In genomic region chr17:76248013-76248782, GRCh38 we compare ENCODE assay signal across 15 cellular contexts. TPM values are rescaled to one million over a fixed set of nuclear protein-coding genes. Genes with fewer than 3 reads are reported as not detected.
A peak's percentile ranks its signal among the peaks of the same experiment; 100 is the strongest.
DNase-seq lines count a peak whose midpoint lies in the region; ATAC-seq, FAIRE-seq and TF ChIP-seq lines count a peak whose summit lies in the region.
"Had no signal": no experiment of that assay in that cellular context is flagged by ENCODE, and none has a peak within 500 bp of the region (broad histone marks: within the 10 kb centered on the region; RNA-seq: fewer than 3 reads in every experiment).

No MANE protein-coding gene starts in this region.

- H3K9ac ChIP-seq in keratinocyte (ENCODE audit: control insufficient read depth, extremely low read depth, insufficient read depth, low read length), result no peak overlapping the region

- no peaks in the 10 kb centered on the region for H3K79me2 ChIP-seq in keratinocyte (ENCODE audit: control insufficient read depth, insufficient read depth, low read length)

- H3K4me3 ChIP-seq in AG04449 (ENCODE audit: low read depth, low read length), result no peak overlapping the region
- no peak overlapping the region for H3K4me3 ChIP-seq in WERI-Rb-1 (ENCODE audit: low read depth, low read length)
- no peak overlapping the region for H3K4me3 ChIP-seq in keratinocyte (ENCODE audit: control insufficient read depth in 2 of 3, extremely low read depth in 1 of 3, insufficient read depth in 2 of 3, low read depth in 1 of 3, low read length in 3 of 3)
- H3K4me3 ChIP-seq: gastroesophageal sphincter, lower lobe of right lung, right atrium auricular region had no signal

- dilution Hi-C loops in keratinocyte (cut with MboI; ENCODE audit: extremely low pct_ligation_motif_present, low sequenced_read_pairs), result no loop called here

- CTCF ChIA-PET in AG04449 (lab: Yijun Ruan, JAX), result interaction anchor here (0.7 to 4.4 kb wide), 7 partner anchors 10 to 126 kb away, joined by 3 to 22 read pairs (median 6); no protein-coding TSS in a partner anchor

- H3K4me2 ChIP-seq in keratinocyte (ENCODE audit: control insufficient read depth, extremely low read depth, insufficient read depth, low read depth, low read length), result no peak overlapping the region

- POLR2A ChIA-PET in AG04449 (lab: Yijun Ruan, JAX), result interaction anchor here (0.6 kb wide), 1 partner anchor 305 kb away, joined by 3 read pairs; no protein-coding TSS in a partner anchor

- no peak overlapping the region for H2AFZ ChIP-seq in keratinocyte (ENCODE audit: control insufficient read depth, low read length)

- H3K27ac ChIP-seq in WERI-Rb-1 (no peak overlapping the region), keratinocyte (ENCODE audit: control insufficient read depth, insufficient read depth, low read length) (no peak overlapping the region)
- H3K27ac ChIP-seq: gastroesophageal sphincter, lower lobe of right lung, right atrium auricular region had no signal

- FAIRE-seq in D721Med (lab: Jason Lieb, UNC) (no peak), keratinocyte (lab: Jason Lieb, UNC) (no peak)
- FAIRE-seq: GM18507, HTR-8/SVneo had no signal

- H3K36me3 ChIP-seq in WERI-Rb-1 (no peaks in the 10 kb centered on the region), keratinocyte (ENCODE audit: control insufficient read depth in 2 of 2, extremely low read depth in 1 of 2, insufficient read depth in 2 of 2, low read length in 2 of 2) (no peaks in the 10 kb centered on the region)
- H3K36me3 ChIP-seq: gastroesophageal sphincter, lower lobe of right lung, right atrium auricular region had no signal

- peaks cover 12% of the 10 kb centered on the region for H3K4me1 ChIP-seq in keratinocyte (ENCODE audit: control insufficient read depth, extremely low read depth, insufficient read depth, low read length)
- H3K4me1 ChIP-seq: right atrium auricular region had no signal

- no peaks in the 10 kb centered on the region for H4K20me1 ChIP-seq in keratinocyte (ENCODE audit: control insufficient read depth, extremely low read depth, insufficient read depth, low read length)

- no peaks in the 10 kb centered on the region for H3K27me3 ChIP-seq in WERI-Rb-1 (ENCODE audit: insufficient read depth, low read depth, severe bottlenecking)
- H3K27me3 ChIP-seq in keratinocyte (ENCODE audit: control insufficient read depth, extremely low read depth, insufficient read depth, low read length), result peaks cover 12% of the 10 kb centered on the region
- H3K27me3 ChIP-seq: right atrium auricular region had no signal

- H3K9me1 ChIP-seq in keratinocyte (ENCODE audit: control insufficient read depth, extremely low read depth, insufficient read depth, low read length), result no peaks in the 10 kb centered on the region

- TF ChIP-seq CTCF in AG04449 (IDR thresholded peaks at IDR 0.05; ENCODE audit: insufficient read depth, low read length, missing control alignments) (peak; percentile 13), D721Med (IDR thresholded peaks at IDR 0.05; ENCODE audit: insufficient read depth, missing control alignments) (peak; percentile 30), WERI-Rb-1 (IDR thresholded peaks at IDR 0.05; ENCODE audit: low read depth, low read length) (0 out of 2 replicates have a peak, but pooled peaks have one; percentile 3), keratinocyte (optimal IDR thresholded peaks at IDR 0.05 in 1 of 3, IDR thresholded peaks at IDR 0.05 in 1 of 3, conservative IDR thresholded peaks at IDR 0.05 in 1 of 3; ENCODE audit: extremely low read depth in 1 of 3, insufficient read depth in 2 of 3, low read length in 3 of 3) (peak; percentile 30 to 50 (median 32))

- ATAC-seq in GM18520 (IDR thresholded peaks at IDR 0.05; ENCODE audit: unreplicated experiment) (no peak), GM21423 (IDR thresholded peaks at IDR 0.05; ENCODE audit: unreplicated experiment) (no peak), HG02973 (IDR thresholded peaks at IDR 0.05; ENCODE audit: unreplicated experiment) (no peak)
- ATAC-seq: gastroesophageal sphincter, lower lobe of right lung had no signal

- no peak for DNase-seq in AG04449 (ENCODE audit: low read depth, low spot score)
- no peak for DNase-seq in D721Med (ENCODE audit: insufficient read length, low spot score)
- no peak for DNase-seq in WERI-Rb-1
- DNase-seq in keratinocyte (ENCODE audit: low read depth, low spot score), result no peak
- DNase-seq in Ammon's horn (ENCODE audit: low spot score), result no peak
- DNase-seq: activated CD4-positive, alpha-beta T cell treated with anti-CD3 and anti-CD28 coated beads, Interleukin-2, amount 50 U/mL, for 4 hours; lower lobe of right lung; NCI-H187 had no signal

- no peaks in the 10 kb centered on the region for H3K9me3 ChIP-seq in WERI-Rb-1 (ENCODE audit: severe bottlenecking)
- no peaks in the 10 kb centered on the region for H3K9me3 ChIP-seq in keratinocyte (ENCODE audit: control insufficient read depth, low read depth, low read length)
- H3K9me3 ChIP-seq: gastroesophageal sphincter, lower lobe of right lung, right atrium auricular region had no signal

RNA-seq across cellular contexts. Expression of gene RNF157, which starts 7.9 kb away (rescaled TPM):
- not detected in 3 replicates for polyA plus RNA-seq in keratinocyte
- polyA plus RNA-seq in keratinocyte (2011; ENCODE audit: low read depth), result not detected
- polyA plus RNA-seq in keratinocyte (2011; cell fraction: cytosol; rRNA removed), result not detected in 2 replicates
- polyA plus RNA-seq in keratinocyte (2011; cell fraction: nucleus; rRNA removed), result not detected in 2 replicates
- not detected in 2 replicates for polyA plus RNA-seq in keratinocyte (2012; ENCODE audit: low replicate concordance)
- not detected in 3 replicates for polyA minus RNA-seq in keratinocyte
- polyA minus RNA-seq in keratinocyte (2011; cell fraction: cytosol; rRNA and poly(A)+ RNA removed), result not detected
- polyA minus RNA-seq in keratinocyte (2011; cell fraction: nucleus; rRNA and poly(A)+ RNA removed), result not detected in 2 replicates

RNA-seq across cellular contexts. Expression of gene UBALD2, which starts 16.9 kb away (rescaled TPM):
- 9.4 to 33.9 TPM (median 28.7 TPM) in 3 replicates for polyA plus RNA-seq in keratinocyte
- polyA plus RNA-seq in keratinocyte (2011; ENCODE audit: low read depth), result 6.8 TPM
- polyA plus RNA-seq in keratinocyte (2011; cell fraction: cytosol; rRNA removed), result 11.8 and 17.0 TPM in 2 replicates
- 7.4 and 8.5 TPM in 2 replicates for polyA plus RNA-seq in keratinocyte (2011; cell fraction: nucleus; rRNA removed)
- polyA plus RNA-seq in keratinocyte (2012; ENCODE audit: low replicate concordance), result 23.6 and 57.0 TPM in 2 replicates
- polyA minus RNA-seq in keratinocyte, result 5.9 to 16.6 TPM (median 8.9 TPM) in 3 replicates
- polyA minus RNA-seq in keratinocyte (2011; cell fraction: cytosol; rRNA and poly(A)+ RNA removed), result 31.7 TPM
- polyA minus RNA-seq in keratinocyte (2011; cell fraction: nucleus; rRNA and poly(A)+ RNA removed), result 5.0 and 8.5 TPM in 2 replicates

RNA-seq across cellular contexts. Expression of gene QRICH2, which starts 59.9 kb away (rescaled TPM):
- polyA plus RNA-seq in keratinocyte, result 1.1 to 4.8 TPM (median 1.6 TPM) in 3 replicates
- 2.3 TPM for polyA plus RNA-seq in keratinocyte (2011; ENCODE audit: low read depth)
- polyA plus RNA-seq in keratinocyte (2011; cell fraction: cytosol; rRNA removed), result 0.62 and 1.3 TPM in 2 replicates
- polyA plus RNA-seq in keratinocyte (2011; cell fraction: nucleus; rRNA removed), result 11.1 and 14.7 TPM in 2 replicates
- 1.3 and 2.2 TPM in 2 replicates for polyA plus RNA-seq in keratinocyte (2012; ENCODE audit: low replicate concordance)
- 1.7 to 11.3 TPM (median 9.9 TPM) in 3 replicates for polyA minus RNA-seq in keratinocyte
- polyA minus RNA-seq in keratinocyte (2011; cell fraction: cytosol; rRNA and poly(A)+ RNA removed), result 2.1 TPM
- polyA minus RNA-seq in keratinocyte (2011; cell fraction: nucleus; rRNA and poly(A)+ RNA removed), result 5.6 and 9.3 TPM in 2 replicates
